ENCODE assay signal across 1 cellular context in genomic region chr19:590396-590745, GRCh38.
TF ChIP-seq lines count a peak whose summit lies in the region.

No MANE protein-coding gene starts in this region.

TF ChIP-seq in WTC11, 78 proteins besides CTCF, POLR2A, EP300 and RAD21 (continued from another document):
- TF ChIP-seq ATF6 (CRISPR knock-in tag; IDR thresholded peaks at IDR 0.05) (no peak), ZBTB43 (CRISPR knock-in tag; IDR thresholded peaks at IDR 0.05) (no peak)
